ENCODE assay signal across 11 cellular contexts in genomic region chr21:23316190-23316589, GRCh38.
"Had no signal": no experiment of that assay in that cellular context is flagged by ENCODE, and none has a peak within 500 bp of the region (broad histone marks: within the 10 kb centered on the region; RNA-seq: fewer than 3 reads in every experiment).

No MANE protein-coding gene starts in this region.

- H3K9ac ChIP-seq: GM23248 had no signal

- H3K4me1 ChIP-seq: HAP-1 had no signal

- H3K9me3 ChIP-seq: HAP-1 had no signal

- H3K4me3 ChIP-seq: GM23248, GM23338, HAP-1 had no signal

- FAIRE-seq: H1, H54 had no signal

- DNase-seq: GM23248, GOT3, H7, H9, HCEC 1CT, HFFc6 had no signal

- H3K4me2 ChIP-seq: GM23338 had no signal

- H3K36me3 ChIP-seq: HAP-1 had no signal

- ATAC-seq: GM23338, HCT116 had no signal

- H2AFZ ChIP-seq: GM23248, GM23338 had no signal

- H3K27ac ChIP-seq: GM23248 had no signal
